14 cellular contexts compared by ENCODE assay signal in genomic region chr12:27474344-27474743, GRCh38. TPM values are rescaled to one million over a fixed set of nuclear protein-coding genes. Genes with fewer than 3 reads are reported as not detected.
DNase-seq lines count a peak whose midpoint lies in the region; ATAC-seq and TF ChIP-seq lines count a peak whose summit lies in the region.
"Had no signal": no experiment of that assay in that cellular context is flagged by ENCODE, and none has a peak within 500 bp of the region (broad histone marks: within the 10 kb centered on the region; RNA-seq: fewer than 3 reads in every experiment).

No MANE protein-coding gene starts in this region.

- no peak for ATAC-seq in HG02623 (IDR thresholded peaks at IDR 0.05; ENCODE audit: unreplicated experiment)

- H3K4me3 ChIP-seq in foreskin fibroblast (ENCODE audit: low read depth in 1 of 2, low read length in 2 of 2), result no peak overlapping the region
- H3K4me3 ChIP-seq: thyroid gland had no signal

- peak; percentile 62 for DNase-seq in A172 (ENCODE audit: low spot score)
- DNase-seq in H4 (ENCODE audit: low spot score), result peak; percentile 18
- DNase-seq in T1000 (lab: John Stamatoyannopoulos, UW), result peak; percentile 40
- peak; percentile 79 to 88 for DNase-seq in foreskin fibroblast
- no peak for DNase-seq in T-helper 1 cell
- DNase-seq in MV-4-11 (lab: John Stamatoyannopoulos, UW), result no peak
- no peak for DNase-seq in HUDEP-2 (lab: John Stamatoyannopoulos, UW; ENCODE audit: unreplicated experiment in 76 of 76)
- DNase-seq: activated CD8-positive, alpha-beta memory T cell treated with anti-CD3 and anti-CD28 coated beads for 24 hours; activated naive CD4-positive, alpha-beta T cell treated with anti-CD3 and anti-CD28 coated beads, Interleukin-2, amount 50 U/mL, for 16 hours; BE2C; NCI-H187; thyroid gland had no signal

- no peak for TF ChIP-seq CTCF in foreskin fibroblast (IDR thresholded peaks at IDR 0.05; ENCODE audit: low read depth, low read length)

RNA-seq across cellular contexts. Expression of gene SMCO2, which starts 27.8 kb away (rescaled TPM):
- not detected in 2 replicates for total RNA-seq in A172 (2014; rRNA removed; shearing (Covaris generic))
- total RNA-seq in H4 (2014; rRNA removed; shearing (Covaris generic)), result 0.33 TPM in 1 of 2 replicates, not detected in the other
- total RNA-seq: skeletal muscle tissue, thyroid gland had no signal

RNA-seq across cellular contexts. Expression of gene PPFIBP1, which starts 49.7 kb away (rescaled TPM):
- 43.2 and 82.3 TPM in 2 replicates for total RNA-seq in A172 (2014; rRNA removed; shearing (Covaris generic))
- 15.4 and 15.9 TPM in 2 replicates for total RNA-seq in H4 (2014; rRNA removed; shearing (Covaris generic))

Comparison
In these comparisons a context has a peak if more than half of its experiments do, and no peak if none do; other contexts are left out.
1. DNase-seq: peak in A172 (single experiment), H4 (single experiment), T1000 (single experiment) and foreskin fibroblast (2 of 2); none in T-helper 1 cell (0 of 5), MV-4-11 (single experiment) and HUDEP-2 (0 of 76).